ENCODE assay signal across 1 cellular context in the genomic region with DNA sequence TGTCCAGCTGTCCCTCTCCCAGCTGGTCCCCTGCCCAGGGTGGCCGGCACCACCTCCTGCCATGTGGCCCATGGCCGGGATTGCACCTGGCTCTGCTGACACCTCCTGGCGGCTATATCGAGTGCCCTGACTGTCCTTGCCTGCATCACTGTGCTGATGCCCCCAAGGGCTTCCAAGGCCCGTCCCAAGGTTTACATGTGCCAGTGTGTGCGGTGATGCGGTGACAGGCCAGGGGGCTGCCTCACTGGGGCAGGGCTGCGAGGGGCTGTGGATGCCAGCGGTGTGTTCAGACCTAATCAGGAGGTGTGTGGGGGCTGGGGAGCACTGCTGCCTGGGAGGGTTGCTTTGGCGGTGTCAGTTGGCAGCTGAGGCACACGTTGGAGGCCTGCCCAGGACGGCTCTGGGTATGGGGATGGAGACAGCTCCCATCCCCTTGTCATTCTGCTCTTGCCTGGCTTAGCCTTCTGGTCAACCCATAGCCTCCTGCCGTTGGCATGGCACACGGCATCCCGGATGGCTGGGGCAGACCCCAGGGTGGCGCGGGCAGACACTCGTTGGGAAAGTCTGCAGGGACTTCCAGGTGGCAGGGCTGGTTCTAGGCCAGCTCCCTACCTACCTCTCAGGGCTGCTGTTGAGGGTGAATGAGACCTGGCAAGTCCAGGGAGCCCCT.
TF ChIP-seq lines count a peak whose summit lies in the region.

No MANE protein-coding gene starts in this region.

TF ChIP-seq in WTC11, 78 proteins besides CTCF, POLR2A, EP300 and RAD21 (continued from another document):
- TF ChIP-seq EMX1 (CRISPR knock-in tag; IDR thresholded peaks at IDR 0.05) (no peak), ELF4 (CRISPR knock-in tag; IDR thresholded peaks at IDR 0.05; ENCODE audit: low read depth) (no peak)
TF ChIP-seq in WTC11: peak in this region for 0.
